ENCODE assay signal across 15 cellular contexts in genomic region chr19:35549879-35550523, GRCh38. TPM values are rescaled to one million over a fixed set of nuclear protein-coding genes. Genes with fewer than 3 reads are reported as not detected.
DNase-seq lines count a peak whose midpoint lies in the region; ATAC-seq, FAIRE-seq and TF ChIP-seq lines count a peak whose summit lies in the region.
"Had no signal": no experiment of that assay in that cellular context is flagged by ENCODE, and none has a peak within 500 bp of the region (broad histone marks: within the 10 kb centered on the region; RNA-seq: fewer than 3 reads in every experiment).

No MANE protein-coding gene starts in this region.

- H3K9ac ChIP-seq in HepG2 (ENCODE audit: insufficient read depth, low read depth, low read length) (no peak overlapping the region), kidney (ENCODE audit: low read length in 2 of 2) (no peak overlapping the region), trophoblast cell (ENCODE audit: low read length) (no peak overlapping the region)
- H3K9ac ChIP-seq: BLaER1 had no signal

- no peak overlapping the region for H2BK5ac ChIP-seq in trophoblast cell (ENCODE audit: low read depth, low read length, poor library complexity)

- H3K79me1 ChIP-seq in trophoblast cell (ENCODE audit: low read length): peaks cover 6% of the 10 kb centered on the region

- no peak for ATAC-seq in HepG2
- ATAC-seq in right lobe of liver: no peak
- no peak for ATAC-seq in GM18867 (IDR thresholded peaks at IDR 0.05; ENCODE audit: unreplicated experiment)
- ATAC-seq in GM21619 (IDR thresholded peaks at IDR 0.05; ENCODE audit: unreplicated experiment): no peak

- H3K4ac ChIP-seq in trophoblast cell (ENCODE audit: low read depth, low read length): no peak overlapping the region

- H3K4me3 ChIP-seq in HepG2 (replicated peaks in 1 of 3; ENCODE audit: insufficient read depth in 1 of 3, low read depth in 2 of 3, low read length in 3 of 3): no peak overlapping the region
- no peak overlapping the region for H3K4me3 ChIP-seq in right lobe of liver
- no peak overlapping the region for H3K4me3 ChIP-seq in kidney (ENCODE audit: low read length in 2 of 2)
- H3K4me3 ChIP-seq in trophoblast cell (ENCODE audit: low read depth, low read length): peak overlapping the region; percentile 8
- H3K4me3 ChIP-seq in vagina: no peak overlapping the region
- H3K4me3 ChIP-seq: BLaER1, GM23338 had no signal

- no peak for FAIRE-seq in HepG2 (lab: Jason Lieb, UNC)
- no peak for FAIRE-seq in kidney (lab: Jason Lieb, UNC)
- FAIRE-seq: HTR-8/SVneo had no signal

- H3K18ac ChIP-seq in trophoblast cell (ENCODE audit: low read length): no peak overlapping the region

- TF ChIP-seq RAD21 in HepG2 (CRISPR knock-in tag; IDR thresholded peaks at IDR 0.05): no peak

- H3K9me3 ChIP-seq in HepG2 (ENCODE audit: low read length): no peaks in the 10 kb centered on the region
- H3K9me3 ChIP-seq in right lobe of liver: no peaks in the 10 kb centered on the region
- no peaks in the 10 kb centered on the region for H3K9me3 ChIP-seq in kidney (ENCODE audit: control insufficient read depth in 1 of 2, low read length in 2 of 2)
- no peaks in the 10 kb centered on the region for H3K9me3 ChIP-seq in trophoblast cell (ENCODE audit: insufficient read depth, low read depth, low read length)
- no peaks in the 10 kb centered on the region for H3K9me3 ChIP-seq in vagina
- H3K9me3 ChIP-seq: BLaER1, Caco-2 had no signal

- H2AFZ ChIP-seq in HepG2 (ENCODE audit: low read length) (no peak overlapping the region), trophoblast cell (ENCODE audit: insufficient read depth, low read length, poor library complexity) (no peak overlapping the region)
- H2AFZ ChIP-seq: GM23338 had no signal

- H2BK12ac ChIP-seq in trophoblast cell (ENCODE audit: low read length): no peak overlapping the region

- H4K20me1 ChIP-seq in HepG2 (ENCODE audit: insufficient read depth, low read length): no peaks in the 10 kb centered on the region

- H3K27ac ChIP-seq in HepG2 (ENCODE audit: extremely low read length, insufficient read depth, low read length): no peak overlapping the region
- H3K27ac ChIP-seq in right lobe of liver: no peak overlapping the region
- no peak overlapping the region for H3K27ac ChIP-seq in kidney (ENCODE audit: low read depth in 2 of 2, low read length in 2 of 2)
- no peak overlapping the region for H3K27ac ChIP-seq in trophoblast cell (ENCODE audit: low read depth, low read length)
- H3K27ac ChIP-seq in vagina: no peak overlapping the region
- H3K27ac ChIP-seq: 22Rv1, BLaER1 had no signal

- no peak overlapping the region for H4K91ac ChIP-seq in trophoblast cell (ENCODE audit: low read depth, low read length)

- TF ChIP-seq POLR2A in HepG2 (IDR thresholded peaks at IDR 0.05; ENCODE audit: insufficient read depth in 1 of 2, low read depth in 2 of 2, low read length in 2 of 2): no peak
- TF ChIP-seq POLR2A in right lobe of liver (IDR thresholded peaks at IDR 0.05): no peak
- no peak for TF ChIP-seq POLR2A in vagina (IDR thresholded peaks at IDR 0.05)

- H4K8ac ChIP-seq in trophoblast cell (ENCODE audit: low read depth, low read length): no peak overlapping the region

- H3K36me3 ChIP-seq in HepG2 (replicated peaks in 1 of 2; ENCODE audit: control insufficient read depth in 1 of 2, insufficient read depth in 2 of 2, low read length in 2 of 2) (peaks cover 0 to 3% of the 10 kb centered on the region in 2 experiments; a peak in 3 of 5 replicates), right lobe of liver (no peaks in the 10 kb centered on the region), kidney (ENCODE audit: control insufficient read depth in 1 of 2, insufficient read depth in 2 of 2, low read length in 2 of 2) (peaks cover 0 to 3% of the 10 kb centered on the region in 2 donors), trophoblast cell (ENCODE audit: control insufficient read depth in 1 of 2, insufficient read depth in 2 of 2, low read length in 2 of 2) (peaks cover 10% of the 10 kb centered on the region in 2 experiments), vagina (no peaks in the 10 kb centered on the region)

- in situ Hi-C loops in HepG2 (cut with HindIII; ENCODE audit: extremely low pct_ligation_motif_present, low pct_unique_long_range_greater_than_20kb): loop anchor here (5.0 kb wide), 2 partner anchors 92 to 167 kb away; partner anchors contain the start of genes ETV2 and KMT2B

- no peak overlapping the region for H4K12ac ChIP-seq in trophoblast cell (ENCODE audit: low read depth, low read length)

- no peak overlapping the region for H3K4me2 ChIP-seq in HepG2 (ENCODE audit: low read depth, low read length)
- no peak overlapping the region for H3K4me2 ChIP-seq in trophoblast cell (ENCODE audit: low read length)
- H3K4me2 ChIP-seq: BLaER1, GM23338 had no signal

- H2BK120ac ChIP-seq in trophoblast cell (ENCODE audit: insufficient read depth, low read length, poor library complexity): no peak overlapping the region

- H3K14ac ChIP-seq in trophoblast cell (ENCODE audit: low read length): no peak overlapping the region

- CTCF ChIA-PET in HepG2 (lab: Yijun Ruan, JAX; ENCODE audit: low intra/inter-chr PET ratio, low total read pairs): interaction anchor here (1.2 to 2.7 kb wide), 3 partner anchors 40 to 167 kb away, joined by 5 to 14 read pairs (median 8); no protein-coding TSS in a partner anchor

- TF ChIP-seq EP300 in HepG2 (IDR thresholded peaks at IDR 0.05; ENCODE audit: low read depth in 2 of 2, low read length in 2 of 2) (no peak), HepG2 (CRISPR knock-in tag; IDR thresholded peaks at IDR 0.05; ENCODE audit: borderline replicate concordance) (no peak)

- H3K79me2 ChIP-seq in HepG2 (ENCODE audit: insufficient read depth, low read length) (peaks cover 11% of the 10 kb centered on the region), trophoblast cell (ENCODE audit: control insufficient read depth, insufficient read depth, low read length, poor library complexity) (peaks cover 5% of the 10 kb centered on the region)

- intact Hi-C loops in HepG2 (cut with micrococcal nuclease; ENCODE audit: unreplicated experiment) (loop anchor here (1.0 to 10.0 kb wide), 3 partner anchors 65 to 167 kb away; partner anchors contain the start of genes COX6B1, ETV2 and HAUS5), right lobe of liver (cut with DNase I) (no loop called here), kidney (cut with DNase I) (no loop called here), vagina (cut with DNase I) (loop anchor here (5.0 kb wide), 1 partner anchor 167 kb away; the partner anchor contains the start of gene KMT2B)

- H3K4me1 ChIP-seq in HepG2 (ENCODE audit: insufficient read depth, low read length) (peaks cover 47% of the 10 kb centered on the region), right lobe of liver (peaks cover 0 to 9% (median 4%) of the 10 kb centered on the region in 4 donors), kidney (ENCODE audit: control insufficient read depth in 1 of 2, insufficient read depth in 1 of 2, low read depth in 1 of 2, low read length in 2 of 2) (peaks cover 0 to 9% of the 10 kb centered on the region in 2 donors), trophoblast cell (ENCODE audit: control insufficient read depth in 1 of 2, insufficient read depth in 2 of 2, low read length in 2 of 2) (peaks cover 4 to 8% of the 10 kb centered on the region in 2 experiments), vagina (peaks cover 16% of the 10 kb centered on the region)

- BruUV-seq in HepG2 (replicated peaks; lab: Mats Ljungman, UMichigan): no TSS peak

- H3K23ac ChIP-seq in trophoblast cell (ENCODE audit: low read length): no peak overlapping the region

- POLR2A ChIA-PET in HepG2 (lab: Yijun Ruan, JAX): no interaction called here

- TF ChIP-seq CTCF in HepG2 (CRISPR knock-in tag; IDR thresholded peaks at IDR 0.05): 0 out of 2 replicates have a peak, but pooled peaks have one; percentile 2
- no peak for TF ChIP-seq CTCF in right lobe of liver (IDR thresholded peaks at IDR 0.05)
- TF ChIP-seq CTCF in kidney (IDR thresholded peaks at IDR 0.05; ENCODE audit: borderline replicate concordance, extremely low read depth, insufficient read depth): no peak
- no peak for TF ChIP-seq CTCF in vagina (IDR thresholded peaks at IDR 0.05)

- 91% methylated on average over 5 of the region's 15 CpGs for WGBS in HepG2 (ENCODE audit: low lambda C conversion rate)
- WGBS in right lobe of liver (ENCODE audit: insufficient coverage, low coverage, low lambda C conversion rate, missing lambda C conversion rate): 80% methylated on average over 1 of the region's 15 CpGs
- WGBS in trophoblast cell (ENCODE audit: extremely low coverage, insufficient coverage, insufficient read length): no CpG with 5 or more reads among the region's 15 CpGs

- H3K27me3 ChIP-seq in HepG2 (ENCODE audit: control insufficient read depth in 1 of 2, insufficient read depth in 2 of 2, low read length in 2 of 2) (peaks cover 0 to 11% of the 10 kb centered on the region in 2 experiments; a peak in 1 of 5 replicates), right lobe of liver (no peaks in the 10 kb centered on the region), trophoblast cell (ENCODE audit: insufficient read depth, low read length) (no peaks in the 10 kb centered on the region), vagina (no peaks in the 10 kb centered on the region)
- H3K27me3 ChIP-seq: BLaER1 had no signal

- DNase-seq in HepG2 (ENCODE audit: low spot score) (no peak), right lobe of liver (no peak), kidney (peak; percentile 52), trophoblast cell (no peak), NCI-H2029 treated with DMSO at 0.1 percent for 48 hours (lab: John Stamatoyannopoulos, UW) (no peak), vagina (ENCODE audit: extremely low spot score in 2 of 2) (no peak)

- H2AK5ac ChIP-seq in trophoblast cell (ENCODE audit: low read length): no peak overlapping the region

RNA-seq across cellular contexts. Expression of gene TMEM147, which starts 4.6 kb away (rescaled TPM):
- total RNA-seq in HepG2 (2016; rRNA removed; fragmentation: Illumina TruSeq; extraction: Trizol): 85.8 and 141 TPM in 2 replicates
- total RNA-seq in HepG2 (2016; cell fraction: cytosol; rRNA removed; fragmentation: Illumina TruSeq; extraction: Trizol; ENCODE audit: low read depth): 264 and 362 TPM in 2 replicates
- total RNA-seq in HepG2 (2016; cell fraction: insoluble cytoplasmic fraction; rRNA removed; fragmentation: Illumina TruSeq; extraction: Trizol): 91.4 and 136 TPM in 2 replicates
- 202 and 264 TPM in 2 replicates for total RNA-seq in HepG2 (2016; cell fraction: membrane; rRNA removed; fragmentation: Illumina TruSeq; extraction: Trizol)
- total RNA-seq in HepG2 (2016; cell fraction: nucleus; rRNA removed; fragmentation: Illumina TruSeq; extraction: Trizol): 88.0 and 104 TPM in 2 replicates
- polyA plus RNA-seq in HepG2 (2011; rRNA removed): 176 and 188 TPM in 2 replicates
- polyA plus RNA-seq in HepG2 (2011; cell fraction: cytosol; rRNA removed): 174 and 213 TPM in 2 replicates
- 105 and 125 TPM in 2 replicates for polyA plus RNA-seq in HepG2 (2011; cell fraction: nucleus; rRNA removed)
- polyA plus RNA-seq in HepG2 (2012): 78.4 and 132 TPM in 2 replicates
- 361 and 462 TPM in 2 replicates for polyA plus RNA-seq in HepG2 (2016; cell fraction: cytosol; fragmentation: Illumina TruSeq; extraction: Trizol; ENCODE audit: low read depth)
- polyA plus RNA-seq in HepG2 (2016; cell fraction: insoluble cytoplasmic fraction; fragmentation: Illumina TruSeq; extraction: Trizol; ENCODE audit: low read depth): 102 and 104 TPM in 2 replicates
- polyA plus RNA-seq in HepG2 (2016; cell fraction: membrane; fragmentation: Illumina TruSeq; extraction: Trizol; ENCODE audit: low read depth): 235 and 269 TPM in 2 replicates
- polyA plus RNA-seq in HepG2 (2016; cell fraction: nucleus; fragmentation: Illumina TruSeq; extraction: Trizol; ENCODE audit: insufficient read depth, low read depth): 176 and 183 TPM in 2 replicates
- 321 and 438 TPM in 2 replicates for polyA minus RNA-seq in HepG2 (2011; rRNA and poly(A)+ RNA removed; ENCODE audit: low replicate concordance)
- polyA minus RNA-seq in HepG2 (2011; cell fraction: cytosol; rRNA and poly(A)+ RNA removed): 44.9 and 50.7 TPM in 2 replicates
- 18.3 and 26.4 TPM in 2 replicates for polyA minus RNA-seq in HepG2 (2011; cell fraction: nucleus; rRNA and poly(A)+ RNA removed)
- 10 to 100 TPM; 29.4 to 65.7 (median 36.2) TPM for total RNA-seq in right lobe of liver
- total RNA-seq in kidney: 76.9 TPM
- 233 TPM for polyA plus RNA-seq in kidney (ENCODE audit: insufficient read depth, low read depth, low replicate concordance)
- 74.2 and 81.6 TPM in 2 replicates for polyA plus RNA-seq in trophoblast cell (2013)
- 104 TPM for total RNA-seq in vagina

RNA-seq across cellular contexts. Expression of gene ATP4A, which starts 13.5 kb away (rescaled TPM):
- 0.11 TPM in 1 of 2 replicates, not detected in the other for total RNA-seq in HepG2 (2016; rRNA removed; fragmentation: Illumina TruSeq; extraction: Trizol)
- total RNA-seq in HepG2 (2016; cell fraction: cytosol; rRNA removed; fragmentation: Illumina TruSeq; extraction: Trizol; ENCODE audit: low read depth): not detected in 2 replicates
- 0.39 TPM in 2 replicates for total RNA-seq in HepG2 (2016; cell fraction: insoluble cytoplasmic fraction; rRNA removed; fragmentation: Illumina TruSeq; extraction: Trizol)
- total RNA-seq in HepG2 (2016; cell fraction: membrane; rRNA removed; fragmentation: Illumina TruSeq; extraction: Trizol): 0.28 and 0.31 TPM in 2 replicates
- 0.66 TPM in 1 of 2 replicates, not detected in the other for total RNA-seq in HepG2 (2016; cell fraction: nucleus; rRNA removed; fragmentation: Illumina TruSeq; extraction: Trizol)
- polyA plus RNA-seq in HepG2 (2011; rRNA removed): 0.08 and 0.09 TPM in 2 replicates
- polyA plus RNA-seq in HepG2 (2011; cell fraction: cytosol; rRNA removed): 0.04 and 0.15 TPM in 2 replicates
- polyA plus RNA-seq in HepG2 (2011; cell fraction: nucleus; rRNA removed): 0.51 and 0.69 TPM in 2 replicates
- polyA plus RNA-seq in HepG2 (2012): 0.07 and 0.13 TPM in 2 replicates
- polyA plus RNA-seq in HepG2 (2016; cell fraction: cytosol; fragmentation: Illumina TruSeq; extraction: Trizol; ENCODE audit: low read depth): 0.07 and 0.15 TPM in 2 replicates
- 0.13 TPM in 1 of 2 replicates, not detected in the other for polyA plus RNA-seq in HepG2 (2016; cell fraction: insoluble cytoplasmic fraction; fragmentation: Illumina TruSeq; extraction: Trizol; ENCODE audit: low read depth)
- 0.22 TPM in 1 of 2 replicates, not detected in the other for polyA plus RNA-seq in HepG2 (2016; cell fraction: membrane; fragmentation: Illumina TruSeq; extraction: Trizol; ENCODE audit: low read depth)
- 0.68 and 0.98 TPM in 2 replicates for polyA plus RNA-seq in HepG2 (2016; cell fraction: nucleus; fragmentation: Illumina TruSeq; extraction: Trizol; ENCODE audit: insufficient read depth, low read depth)
- 0.18 TPM in 1 of 2 replicates, not detected in the other for polyA minus RNA-seq in HepG2 (2011; rRNA and poly(A)+ RNA removed; ENCODE audit: low replicate concordance)
- polyA minus RNA-seq in HepG2 (2011; cell fraction: cytosol; rRNA and poly(A)+ RNA removed): not detected in 2 replicates
- polyA minus RNA-seq in HepG2 (2011; cell fraction: nucleus; rRNA and poly(A)+ RNA removed): 0.13 TPM in 1 of 2 replicates, not detected in the other
- total RNA-seq in right lobe of liver: under 1 TPM in 1 of 6 experiments, not detected in 5; 0.06 TPM
- not detected for total RNA-seq in kidney
- not detected for polyA plus RNA-seq in kidney (ENCODE audit: insufficient read depth, low read depth, low replicate concordance)
- not detected in 2 replicates for polyA plus RNA-seq in trophoblast cell (2013)
- not detected for total RNA-seq in vagina
- total RNA-seq: Caco-2; CD8-positive, alpha-beta memory T cell had no signal
- polyA plus RNA-seq: CD8-positive, alpha-beta memory T cell had no signal

RNA-seq across cellular contexts. Expression of gene GAPDHS, which starts 16.7 kb away (rescaled TPM):
- total RNA-seq in HepG2 (2016; rRNA removed; fragmentation: Illumina TruSeq; extraction: Trizol) (not detected in 2 replicates), right lobe of liver (not detected), kidney (not detected), vagina (not detected)
- total RNA-seq in HepG2 (2016; cell fraction: cytosol; rRNA removed; fragmentation: Illumina TruSeq; extraction: Trizol; ENCODE audit: low read depth): not detected in 2 replicates
- total RNA-seq in HepG2 (2016; cell fraction: insoluble cytoplasmic fraction; rRNA removed; fragmentation: Illumina TruSeq; extraction: Trizol): not detected in 2 replicates
- not detected in 2 replicates for total RNA-seq in HepG2 (2016; cell fraction: membrane; rRNA removed; fragmentation: Illumina TruSeq; extraction: Trizol)
- not detected in 2 replicates for total RNA-seq in HepG2 (2016; cell fraction: nucleus; rRNA removed; fragmentation: Illumina TruSeq; extraction: Trizol)
- polyA plus RNA-seq in HepG2 (2011; rRNA removed) (0.09 TPM in 1 of 2 replicates, not detected in the other), kidney (ENCODE audit: insufficient read depth, low read depth, low replicate concordance) (not detected)
- polyA plus RNA-seq in HepG2 (2011; cell fraction: cytosol; rRNA removed): not detected in 2 replicates
- not detected in 2 replicates for polyA plus RNA-seq in HepG2 (2011; cell fraction: nucleus; rRNA removed)
- not detected in 2 replicates for polyA plus RNA-seq in HepG2 (2012)
- polyA plus RNA-seq in HepG2 (2016; cell fraction: cytosol; fragmentation: Illumina TruSeq; extraction: Trizol; ENCODE audit: low read depth): not detected in 2 replicates
- not detected in 2 replicates for polyA plus RNA-seq in HepG2 (2016; cell fraction: insoluble cytoplasmic fraction; fragmentation: Illumina TruSeq; extraction: Trizol; ENCODE audit: low read depth)
- not detected in 2 replicates for polyA plus RNA-seq in HepG2 (2016; cell fraction: membrane; fragmentation: Illumina TruSeq; extraction: Trizol; ENCODE audit: low read depth)
- not detected in 2 replicates for polyA plus RNA-seq in HepG2 (2016; cell fraction: nucleus; fragmentation: Illumina TruSeq; extraction: Trizol; ENCODE audit: insufficient read depth, low read depth)
- not detected in 2 replicates for polyA minus RNA-seq in HepG2 (2011; rRNA and poly(A)+ RNA removed; ENCODE audit: low replicate concordance)
- not detected in 2 replicates for polyA minus RNA-seq in HepG2 (2011; cell fraction: cytosol; rRNA and poly(A)+ RNA removed)
- polyA minus RNA-seq in HepG2 (2011; cell fraction: nucleus; rRNA and poly(A)+ RNA removed): not detected in 2 replicates
- not detected in 2 replicates for polyA plus RNA-seq in trophoblast cell (2013)
- total RNA-seq: Caco-2; CD8-positive, alpha-beta memory T cell; GM23338; H9 had no signal
- polyA plus RNA-seq: CD8-positive, alpha-beta memory T cell; GM23338 had no signal

RNA-seq across cellular contexts. Expression of gene SBSN, which starts 21.9 kb away (rescaled TPM):
- total RNA-seq in HepG2 (2016; rRNA removed; fragmentation: Illumina TruSeq; extraction: Trizol) (not detected in 2 replicates), right lobe of liver (under 1 TPM in 1 of 6 experiments, not detected in 5; 0.24 TPM), kidney (not detected), vagina (162 TPM)
- total RNA-seq in HepG2 (2016; cell fraction: cytosol; rRNA removed; fragmentation: Illumina TruSeq; extraction: Trizol; ENCODE audit: low read depth): not detected in 2 replicates
- total RNA-seq in HepG2 (2016; cell fraction: insoluble cytoplasmic fraction; rRNA removed; fragmentation: Illumina TruSeq; extraction: Trizol): not detected in 2 replicates
- not detected in 2 replicates for total RNA-seq in HepG2 (2016; cell fraction: membrane; rRNA removed; fragmentation: Illumina TruSeq; extraction: Trizol)
- not detected in 2 replicates for total RNA-seq in HepG2 (2016; cell fraction: nucleus; rRNA removed; fragmentation: Illumina TruSeq; extraction: Trizol)
- polyA plus RNA-seq in HepG2 (2011; rRNA removed) (not detected in 2 replicates), kidney (ENCODE audit: insufficient read depth, low read depth, low replicate concordance) (not detected)
- polyA plus RNA-seq in HepG2 (2011; cell fraction: cytosol; rRNA removed): not detected in 2 replicates
- not detected in 2 replicates for polyA plus RNA-seq in HepG2 (2011; cell fraction: nucleus; rRNA removed)
- 0.16 TPM in 1 of 2 replicates, not detected in the other for polyA plus RNA-seq in HepG2 (2012)
- polyA plus RNA-seq in HepG2 (2016; cell fraction: cytosol; fragmentation: Illumina TruSeq; extraction: Trizol; ENCODE audit: low read depth): not detected in 2 replicates
- polyA plus RNA-seq in HepG2 (2016; cell fraction: insoluble cytoplasmic fraction; fragmentation: Illumina TruSeq; extraction: Trizol; ENCODE audit: low read depth): not detected in 2 replicates
- not detected in 2 replicates for polyA plus RNA-seq in HepG2 (2016; cell fraction: membrane; fragmentation: Illumina TruSeq; extraction: Trizol; ENCODE audit: low read depth)
- not detected in 2 replicates for polyA plus RNA-seq in HepG2 (2016; cell fraction: nucleus; fragmentation: Illumina TruSeq; extraction: Trizol; ENCODE audit: insufficient read depth, low read depth)
- not detected in 2 replicates for polyA minus RNA-seq in HepG2 (2011; rRNA and poly(A)+ RNA removed; ENCODE audit: low replicate concordance)
- polyA minus RNA-seq in HepG2 (2011; cell fraction: cytosol; rRNA and poly(A)+ RNA removed): not detected in 2 replicates
- not detected in 2 replicates for polyA minus RNA-seq in HepG2 (2011; cell fraction: nucleus; rRNA and poly(A)+ RNA removed)
- polyA plus RNA-seq in trophoblast cell (2013): 7.9 TPM in 2 replicates
- total RNA-seq: Caco-2; CD8-positive, alpha-beta memory T cell; GM23338 had no signal
- polyA plus RNA-seq: CD8-positive, alpha-beta memory T cell had no signal

RNA-seq across cellular contexts. Expression of gene PMIS2, which starts 36.0 kb away (rescaled TPM):
- total RNA-seq in HepG2 (2016; rRNA removed; fragmentation: Illumina TruSeq; extraction: Trizol): not detected in 2 replicates
- not detected in 2 replicates for total RNA-seq in HepG2 (2016; cell fraction: cytosol; rRNA removed; fragmentation: Illumina TruSeq; extraction: Trizol; ENCODE audit: low read depth)
- total RNA-seq in HepG2 (2016; cell fraction: insoluble cytoplasmic fraction; rRNA removed; fragmentation: Illumina TruSeq; extraction: Trizol): not detected in 2 replicates
- total RNA-seq in HepG2 (2016; cell fraction: membrane; rRNA removed; fragmentation: Illumina TruSeq; extraction: Trizol): not detected in 2 replicates
- not detected in 2 replicates for total RNA-seq in HepG2 (2016; cell fraction: nucleus; rRNA removed; fragmentation: Illumina TruSeq; extraction: Trizol)
- polyA plus RNA-seq in HepG2 (2011; rRNA removed): not detected in 2 replicates
- not detected in 2 replicates for polyA plus RNA-seq in HepG2 (2011; cell fraction: cytosol; rRNA removed)
- not detected in 2 replicates for polyA plus RNA-seq in HepG2 (2011; cell fraction: nucleus; rRNA removed)
- not detected in 2 replicates for polyA plus RNA-seq in HepG2 (2012)
- polyA plus RNA-seq in HepG2 (2016; cell fraction: cytosol; fragmentation: Illumina TruSeq; extraction: Trizol; ENCODE audit: low read depth): not detected in 2 replicates
- not detected in 2 replicates for polyA plus RNA-seq in HepG2 (2016; cell fraction: insoluble cytoplasmic fraction; fragmentation: Illumina TruSeq; extraction: Trizol; ENCODE audit: low read depth)
- not detected in 2 replicates for polyA plus RNA-seq in HepG2 (2016; cell fraction: membrane; fragmentation: Illumina TruSeq; extraction: Trizol; ENCODE audit: low read depth)
- not detected in 2 replicates for polyA plus RNA-seq in HepG2 (2016; cell fraction: nucleus; fragmentation: Illumina TruSeq; extraction: Trizol; ENCODE audit: insufficient read depth, low read depth)
- polyA minus RNA-seq in HepG2 (2011; rRNA and poly(A)+ RNA removed; ENCODE audit: low replicate concordance): not detected in 2 replicates
- polyA minus RNA-seq in HepG2 (2011; cell fraction: cytosol; rRNA and poly(A)+ RNA removed): not detected in 2 replicates
- not detected in 2 replicates for polyA minus RNA-seq in HepG2 (2011; cell fraction: nucleus; rRNA and poly(A)+ RNA removed)
- total RNA-seq in right lobe of liver: not detected
- total RNA-seq in kidney: not detected
- polyA plus RNA-seq in kidney (ENCODE audit: insufficient read depth, low read depth, low replicate concordance): not detected
- not detected in 2 replicates for polyA plus RNA-seq in trophoblast cell (2013)
- not detected for total RNA-seq in vagina
- total RNA-seq: Caco-2; CD8-positive, alpha-beta memory T cell; GM23338; H9 had no signal
- polyA plus RNA-seq: CD8-positive, alpha-beta memory T cell; GM23338 had no signal

Comparison
In these comparisons a context has a peak if more than half of its experiments do, and no peak if none do; other contexts are left out.
1. intact Hi-C loops: an anchor here in HepG2 (1.0 to 10.0 kb wide) and vagina (5.0 kb wide); none called in right lobe of liver and kidney.